Comparison of ENCODE assay signal across 9 cellular contexts in genomic region chr9:130995399-130995941, GRCh38. TPM values are rescaled to one million over a fixed set of nuclear protein-coding genes. Genes with fewer than 3 reads are reported as not detected.
DNase-seq lines count a peak whose midpoint lies in the region; ATAC-seq and TF ChIP-seq lines count a peak whose summit lies in the region.
"Had no signal": no experiment of that assay in that cellular context is flagged by ENCODE, and none has a peak within 500 bp of the region (broad histone marks: within the 10 kb centered on the region; RNA-seq: fewer than 3 reads in every experiment).

No MANE protein-coding gene starts in this region.

- H3K18ac ChIP-seq in mesendoderm (ENCODE audit: low read length) = no peak overlapping the region

- no peak overlapping the region for H3K9ac ChIP-seq in mesendoderm (ENCODE audit: low read length)

- DNase-seq in EH (ENCODE audit: low read depth) = peak; percentile 72
- peak; percentile 95 for DNase-seq in MV-4-11 (lab: John Stamatoyannopoulos, UW)
- peak; percentile 34 for DNase-seq in brain microvascular endothelial cell
- DNase-seq in mesendoderm = peak; percentile 67
- no peak for DNase-seq in activated CD8-positive, alpha-beta memory T cell treated with anti-CD3 and anti-CD28 coated beads for 24 hours
- DNase-seq in activated gamma-delta T cell treated with Interleukin-2 at 50 U/mL for 16 hours = no peak

- in situ Hi-C loops in brain microvascular endothelial cell (cut with HindIII; ENCODE audit: low pct_ligation_motif_present, low sequenced_read_pairs) = no loop called here

- ATAC-seq in HG02870 (IDR thresholded peaks at IDR 0.05; ENCODE audit: unreplicated experiment) (no peak), HG03175 (IDR thresholded peaks at IDR 0.05; ENCODE audit: unreplicated experiment) (no peak)

- H3K27me3 ChIP-seq in brain microvascular endothelial cell (replicated peaks) (peaks cover 57% of the 10 kb centered on the region), mesendoderm (ENCODE audit: insufficient read depth, low read length, poor library complexity) (no peaks in the 10 kb centered on the region)

- H3K4me1 ChIP-seq in mesendoderm (ENCODE audit: control insufficient read depth, low read depth, low read length) = peaks cover 14% of the 10 kb centered on the region

- TF ChIP-seq CTCF in brain microvascular endothelial cell (IDR thresholded peaks at IDR 0.05; ENCODE audit: low read depth, low read length, missing control alignments) = no peak

- H3K4me2 ChIP-seq in mesendoderm (ENCODE audit: low read length) = no peak overlapping the region

- H2BK120ac ChIP-seq in mesendoderm (ENCODE audit: low read depth, low read length) = no peak overlapping the region

- H2AK5ac ChIP-seq in mesendoderm (ENCODE audit: low read length) = no peak overlapping the region

- peak overlapping the region; percentile 39 for H3K56ac ChIP-seq in mesendoderm (ENCODE audit: low read length)

- no peak overlapping the region for H3K4me3 ChIP-seq in brain microvascular endothelial cell (ENCODE audit: low read depth, low read length)
- no peak overlapping the region for H3K4me3 ChIP-seq in mesendoderm (ENCODE audit: low read length)

- H3K27ac ChIP-seq in brain microvascular endothelial cell (no peak overlapping the region), mesendoderm (ENCODE audit: low read depth, low read length) (no peak overlapping the region)

- no CpG with 5 or more reads among the region's 10 CpGs for WGBS in mesendoderm (ENCODE audit: extremely low coverage, insufficient coverage, low lambda C conversion rate)

- no peak overlapping the region for H2BK15ac ChIP-seq in mesendoderm (replicated peaks; ENCODE audit: low read depth)

- no peak overlapping the region for H4K5ac ChIP-seq in mesendoderm (ENCODE audit: low read length)

- H3K36me3 ChIP-seq in brain microvascular endothelial cell (replicated peaks) (no peaks in the 10 kb centered on the region), mesendoderm (ENCODE audit: control insufficient read depth, insufficient read depth, low read length) (no peaks in the 10 kb centered on the region)

- no peaks in the 10 kb centered on the region for H3K79me1 ChIP-seq in mesendoderm (ENCODE audit: low read length)

- no peaks in the 10 kb centered on the region for H3K79me2 ChIP-seq in mesendoderm (ENCODE audit: control insufficient read depth, insufficient read depth, low read length)

- no peak overlapping the region for H3K4ac ChIP-seq in mesendoderm (ENCODE audit: low read depth, low read length)

- no peak overlapping the region for H4K8ac ChIP-seq in mesendoderm (ENCODE audit: low read depth, low read length)

- no peak overlapping the region for H3K23ac ChIP-seq in mesendoderm (ENCODE audit: low read length)

- H2BK5ac ChIP-seq in mesendoderm (ENCODE audit: low read length) = peak overlapping the region; percentile 2

RNA-seq across cellular contexts. Expression of gene LAMC3, which starts 13.5 kb away (rescaled TPM):
- 14.4 TPM for polyA plus RNA-seq in mesendoderm (2013, experiment 1 of 2)
- 15.1 TPM for polyA plus RNA-seq in mesendoderm (2013, experiment 2 of 2)

RNA-seq across cellular contexts. Expression of gene FIBCD1, which starts 56.4 kb away (rescaled TPM):
- 6.6 TPM for polyA plus RNA-seq in mesendoderm (2013, experiment 1 of 2)
- polyA plus RNA-seq in mesendoderm (2013, experiment 2 of 2) = 6.5 TPM
- polyA plus RNA-seq: liver had no signal

Comparison
In these comparisons a context has a peak if more than half of its experiments do, and no peak if none do; other contexts are left out.
1. DNase-seq: peak in EH (single experiment), MV-4-11 (single experiment), brain microvascular endothelial cell (single experiment) and mesendoderm (single experiment); none in activated CD8-positive, alpha-beta memory T cell treated with anti-CD3 and anti-CD28 coated beads for 24 hours (single experiment) and activated gamma-delta T cell treated with Interleukin-2 at 50 U/mL for 16 hours (single experiment).